Comparison of ENCODE assay signal across 19 cellular contexts in the genomic region with DNA sequence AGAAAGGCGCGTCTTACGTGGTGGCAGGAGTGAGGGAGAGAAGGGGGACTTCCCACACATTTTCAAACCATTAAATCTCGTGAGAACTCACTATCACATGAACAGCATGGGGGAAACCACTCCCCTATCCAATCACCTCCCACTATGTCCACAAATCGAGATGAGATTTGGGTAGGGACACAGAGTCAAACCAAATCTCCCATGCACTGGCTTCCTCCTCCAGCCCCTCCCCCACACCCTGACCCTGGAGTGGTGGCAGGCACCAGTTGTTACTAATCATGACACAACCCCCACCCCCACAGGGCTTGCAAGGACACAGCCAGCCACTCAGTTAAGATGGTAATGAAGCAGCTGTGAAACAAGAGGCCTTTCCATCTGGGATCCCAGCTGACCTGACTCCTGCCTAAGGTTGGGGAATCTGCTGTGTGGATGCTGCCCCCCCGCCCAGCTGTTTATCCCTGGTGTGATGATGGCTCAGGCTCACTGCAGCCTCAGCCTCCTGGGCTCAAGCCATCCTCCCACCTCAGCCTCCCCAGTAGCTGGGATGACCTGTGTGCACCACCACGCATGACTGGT. TPM values are rescaled to one million over a fixed set of nuclear protein-coding genes. Genes with fewer than 3 reads are reported as not detected.
DNase-seq lines count a peak whose midpoint lies in the region; TF ChIP-seq lines count a peak whose summit lies in the region.
"Had no signal": no experiment of that assay in that cellular context is flagged by ENCODE, and none has a peak within 500 bp of the region (broad histone marks: within the 10 kb centered on the region; RNA-seq: fewer than 3 reads in every experiment).

No MANE protein-coding gene starts in this region.

- no peak overlapping the region for H4K8ac ChIP-seq in H9 (replicated peaks; ENCODE audit: insufficient read length, low read depth, low read length)

- no peaks in the 10 kb centered on the region; a peak in 1 of 5 replicates for H3K9me3 Mint-ChIP-seq in H9
- H3K9me3 Mint-ChIP-seq: activated T-helper 2 cell treated with anti-CD3 and anti-CD28 coated beads, Interferon-gamma antibody, Interleukin-2, Interleukin-4, amounts not matched to agents 10 μg/mL and 5 μg/mL and 100 μg/mL, durations not matched to agents 14 hours and 24 hours and 36 hours had no signal

- no peak overlapping the region for H3K56ac ChIP-seq in H9 (ENCODE audit: insufficient read length, low read depth, low read length)

- no peak overlapping the region for H3T11ph ChIP-seq in H9 (ENCODE audit: low read length)

- no peak overlapping the region for H4K5ac ChIP-seq in H9 (ENCODE audit: insufficient read length, low read depth, low read length)

- H3K27me3 ChIP-seq in H9 (ENCODE audit: insufficient read depth, low read length): no peaks in the 10 kb centered on the region

- no peak overlapping the region for H2AFZ ChIP-seq in H9 (ENCODE audit: low read length)

- no peaks in the 10 kb centered on the region; the same call in 1 of the 2 replicates for H3K4me1 ChIP-seq in H9 (ENCODE audit: insufficient read depth, low read length)
- H3K4me1 ChIP-seq: lower lobe of right lung, upper lobe of right lung had no signal

- no peaks in the 10 kb centered on the region for H3K23me2 ChIP-seq in H9 (ENCODE audit: insufficient read length, low read depth, low read length, poor library complexity, severe bottlenecking)

- no peak overlapping the region for H2BK12ac ChIP-seq in H9 (ENCODE audit: insufficient read length, low read depth, low read length)

- no peaks in the 10 kb centered on the region for H3K79me1 ChIP-seq in H9 (ENCODE audit: insufficient read depth, low read depth, low read length, poor library complexity, severe bottlenecking)

- TF ChIP-seq CTCF in H9 (conservative IDR thresholded peaks at IDR 0.05): no peak

- H3K4me1 Mint-ChIP-seq in H9: peaks cover 43 to 55% of the 10 kb centered on the region in 2 experiments
- H3K4me1 Mint-ChIP-seq: CD4-positive, CD25-positive, alpha-beta regulatory T cell had no signal

- no peak overlapping the region for H3K4ac ChIP-seq in H9 (ENCODE audit: low read depth, low read length)

- no peak overlapping the region for H2BK120ac ChIP-seq in H9 (ENCODE audit: low read depth, low read length, poor library complexity, severe bottlenecking)

- peak; percentile 27 for DNase-seq in DMS53 (lab: John Stamatoyannopoulos, UW)
- DNase-seq in DMS53 treated with DMSO at 0.1 percent for 48 hours (lab: John Stamatoyannopoulos, UW; ENCODE audit: unreplicated experiment): no peak
- peak; percentile 89 for DNase-seq in H9
- DNase-seq in SK-N-DZ (ENCODE audit: low spot score): peak; percentile 83
- DNase-seq in iPS-NIHi11 (ENCODE audit: low spot score): peak; percentile 77
- DNase-seq in HT-29 (ENCODE audit: low spot score): no peak
- no peak for DNase-seq in NCI-H748 treated with DMSO at 0.1 percent for 48 hours (lab: John Stamatoyannopoulos, UW)
- no peak for DNase-seq in NCI-H345 treated with DMSO at 0.1 percent for 48 hours (lab: John Stamatoyannopoulos, UW; ENCODE audit: unreplicated experiment)
- DNase-seq: activated CD4-positive, alpha-beta T cell treated with anti-CD3 and anti-CD28 coated beads, Interleukin-2, amount 50 U/mL, for 1 hour; CD4-positive, CD25-positive, alpha-beta regulatory T cell; dermis blood vessel endothelial cell; GDM1; lower lobe of right lung; MV-4-11; retina; stimulated activated CD4-positive, alpha-beta T cell treated with anti-CD3 and anti-CD28 coated beads, Interleukin-4, amount 100 ng/mL, for 24 hours; upper lobe of right lung had no signal

- H3K18ac ChIP-seq in H9 (ENCODE audit: insufficient read length, low read depth, low read length): no peak overlapping the region

- H2BK20ac ChIP-seq in H9 (ENCODE audit: low read depth, low read length, poor library complexity, severe bottlenecking): no peak overlapping the region

- H2BK15ac ChIP-seq in H9 (ENCODE audit: low read depth, low read length): no peak overlapping the region

- H3K14ac ChIP-seq in H9 (ENCODE audit: insufficient read depth, low read length): no peak overlapping the region

- no peak overlapping the region for H3K9ac ChIP-seq in H9 (ENCODE audit: extremely low read depth, insufficient read length, low read length)

- no peaks in the 10 kb centered on the region for H3K79me2 ChIP-seq in H9 (ENCODE audit: insufficient read depth, low read length)

- no peak overlapping the region for H4K91ac ChIP-seq in H9 (ENCODE audit: insufficient read length, low read depth, low read length)

- no CpG with 5 or more reads among the region's 7 CpGs for WGBS in H9 (ENCODE audit: extremely low coverage, insufficient read length, low lambda C conversion rate)

- no peak overlapping the region for H2BK5ac ChIP-seq in H9 (ENCODE audit: insufficient read length, low read length)

- no peaks in the 10 kb centered on the region for H3K36me3 Mint-ChIP-seq in H9 (ENCODE audit: insufficient read depth in 1 of 3, low read depth in 3 of 3)
- H3K36me3 Mint-ChIP-seq: CD4-positive, CD25-positive, alpha-beta regulatory T cell had no signal

- no peaks in the 10 kb centered on the region for H3K9me3 ChIP-seq in H9 (ENCODE audit: control insufficient read depth, low read depth, low read length)
- H3K9me3 ChIP-seq: lower lobe of right lung, upper lobe of right lung had no signal

- peak overlapping the region; percentile 56 to 85 (median 83) for H3K27ac Mint-ChIP-seq in H9
- H3K27ac Mint-ChIP-seq: activated T-helper 2 cell treated with anti-CD3 and anti-CD28 coated beads, Interferon-gamma antibody, Interleukin-2, Interleukin-4, amounts not matched to agents 10 μg/mL and 5 μg/mL and 100 μg/mL, durations not matched to agents 14 hours and 24 hours and 36 hours; CD4-positive, CD25-positive, alpha-beta regulatory T cell had no signal

- H3K27me3 Mint-ChIP-seq in H9 (ENCODE audit: low read depth): peaks cover 4% of the 10 kb centered on the region; the same call in 1 of the 2 replicates

- H3K4me3 Mint-ChIP-seq in H9: peak overlapping the region in 1 of 2 experiments; percentile 1; a peak in 1 of 5 replicates
- H3K4me3 Mint-ChIP-seq: CD4-positive, CD25-positive, alpha-beta regulatory T cell had no signal

- no peak overlapping the region for H3K23ac ChIP-seq in H9 (ENCODE audit: insufficient read length, low read depth, low read length)

- no peak overlapping the region for H3K4me2 ChIP-seq in H9 (ENCODE audit: insufficient read depth, insufficient read length, low read length)

- H2AK5ac ChIP-seq in H9 (ENCODE audit: insufficient read length, low read length): no peak overlapping the region

- H3K27ac ChIP-seq in H9 (ENCODE audit: insufficient read length, low read depth, low read length): no peak overlapping the region
- H3K27ac ChIP-seq: 22Rv1, lower lobe of right lung, upper lobe of right lung had no signal

- H4K20me1 ChIP-seq in H9 (ENCODE audit: control insufficient read depth, insufficient read depth, insufficient read length): no peaks in the 10 kb centered on the region

RNA-seq across cellular contexts. Expression of a gene that starts 57.1 kb away (rescaled TPM):
- 78.6 and 83.5 TPM in 2 replicates for total RNA-seq in H9 (2021)
- polyA plus RNA-seq in SK-N-DZ (2014; cell fraction: cytosol; rRNA removed): 70.9 and 99.4 TPM in 2 replicates
- 77.8 and 128 TPM in 2 replicates for polyA plus RNA-seq in SK-N-DZ (2014; cell fraction: nucleus; rRNA removed)
- total RNA-seq in HT-29 (2014; rRNA removed; shearing (Covaris generic)): 62.7 and 65.8 TPM in 2 replicates

Comparison
In these comparisons a context has a peak if more than half of its experiments do, and no peak if none do; other contexts are left out.
1. DNase-seq: peak in DMS53 (single experiment), H9 (single experiment), SK-N-DZ (single experiment) and iPS-NIHi11 (single experiment); none in DMS53 treated with DMSO at 0.1 percent for 48 hours (single experiment), HT-29 (single experiment), NCI-H748 treated with DMSO at 0.1 percent for 48 hours (single experiment) and NCI-H345 treated with DMSO at 0.1 percent for 48 hours (single experiment).